12 cellular contexts compared by ENCODE assay signal in genomic region chr19:12833418-12833746, GRCh38. TPM values are rescaled to one million over a fixed set of nuclear protein-coding genes. Genes with fewer than 3 reads are reported as not detected.
DNase-seq lines count a peak whose midpoint lies in the region; ATAC-seq and TF ChIP-seq lines count a peak whose summit lies in the region.
"Had no signal": no experiment of that assay in that cellular context is flagged by ENCODE, and none has a peak within 500 bp of the region (broad histone marks: within the 10 kb centered on the region; RNA-seq: fewer than 3 reads in every experiment).

No MANE protein-coding gene starts in this region.

- H3K9me3 Mint-ChIP-seq in IgD-negative memory B cell (peaks cover 0 to 15% (median 6%) of the 10 kb centered on the region in 3 donors), progenitor cell of endocrine pancreas (ENCODE audit: low read depth) (no peaks in the 10 kb centered on the region)
- H3K9me3 Mint-ChIP-seq: CD4-positive, alpha-beta T cell had no signal

- CTCF ChIA-PET in SK-N-SH (lab: Yijun Ruan, JAX) = interaction anchor here (0.5 to 0.9 kb wide), 2 partner anchors 20 to 104 kb away, joined by 3 read pairs; no protein-coding TSS in a partner anchor
- CTCF ChIA-PET in mammary epithelial cell (lab: Charles Lee; ENCODE audit: low non-redundant PET) = no interaction called here

- H3K36me3 ChIP-seq in SK-N-SH (replicated peaks in 1 of 2; ENCODE audit: control insufficient read depth in 1 of 2, insufficient read depth in 2 of 2, low read length in 1 of 2) (no peaks in the 10 kb centered on the region), mammary epithelial cell (ENCODE audit: insufficient read depth, low read length) (no peaks in the 10 kb centered on the region)

- H2AFZ ChIP-seq in SK-N-SH (ENCODE audit: low read depth) (no peak overlapping the region), mammary epithelial cell (ENCODE audit: low read depth, low read length) (no peak overlapping the region)

- dilution Hi-C loops in mammary epithelial cell (cut with HindIII; ENCODE audit: low sequenced_read_pairs) = no loop called here

- H3F3A ChIP-seq in SK-N-SH (replicated peaks; ENCODE audit: insufficient read depth) = peaks cover 24% of the 10 kb centered on the region

- H3K27me3 Mint-ChIP-seq in IgD-negative memory B cell (peaks cover 80% of the 10 kb centered on the region), progenitor cell of endocrine pancreas (peaks cover 85% of the 10 kb centered on the region)

- POLR2A ChIA-PET in SK-N-SH (lab: Yijun Ruan, JAX) = no interaction called here

- H3K79me2 ChIP-seq in SK-N-SH (ENCODE audit: insufficient read depth) = no peaks in the 10 kb centered on the region
- no peaks in the 10 kb centered on the region for H3K79me2 ChIP-seq in mammary epithelial cell (ENCODE audit: insufficient read depth, low read length)

- no peak for ATAC-seq in SK-N-SH treated with all-trans-retinoic acid at 6 μM for 48 hours

- no peaks in the 10 kb centered on the region for H3K9me2 ChIP-seq in SK-N-SH

- H3K4me2 ChIP-seq in SK-N-SH (peak overlapping the region; percentile 94; the same call in 1 of the 2 replicates), mammary epithelial cell (ENCODE audit: insufficient read depth, low read depth, low read length) (peak overlapping the region; percentile 38)

- peak; percentile 36 for DNase-seq in SK-N-SH
- DNase-seq in mammary epithelial cell = no peak
- DNase-seq in progenitor cell of endocrine pancreas (ENCODE audit: low spot score, unreplicated experiment) = no peak
- no peak for DNase-seq in anterior cingulate cortex (lab: John Stamatoyannopoulos, UW)
- no peak for DNase-seq in SIG-M5 treated with dmso at 0.1 percent for 504 hours (lab: John Stamatoyannopoulos, UW; ENCODE audit: unreplicated experiment)
- no peak for DNase-seq in GM20000 (ENCODE audit: low spot score)
- DNase-seq: hippocampal formation had no signal

- 0% methylated on average over 3 of the region's 6 CpGs for WGBS in SK-N-SH (ENCODE audit: low lambda C conversion rate)
- WGBS in mammary epithelial cell (ENCODE audit: low coverage, missing lambda C conversion rate) = no CpG with 5 or more reads among the region's 6 CpGs

- TF ChIP-seq EP300 in SK-N-SH (IDR thresholded peaks at IDR 0.05; ENCODE audit: borderline replicate concordance in 1 of 2, low read depth in 1 of 2, low read length in 1 of 2) = no peak

- H3K4me3 Mint-ChIP-seq in IgD-negative memory B cell (peak overlapping the region; percentile 9 to 61 (median 54)), progenitor cell of endocrine pancreas (ENCODE audit: low read depth) (peak overlapping the region; percentile 55)
- H3K4me3 Mint-ChIP-seq: CD4-positive, alpha-beta T cell had no signal

- H4K20me1 ChIP-seq in SK-N-SH (ENCODE audit: insufficient read depth) (no peaks in the 10 kb centered on the region), mammary epithelial cell (ENCODE audit: insufficient read depth, low read length) (no peaks in the 10 kb centered on the region)

- H3K4me1 Mint-ChIP-seq in IgD-negative memory B cell (peaks cover 16 to 25% (median 18%) of the 10 kb centered on the region in 3 donors), progenitor cell of endocrine pancreas (ENCODE audit: low read depth) (peaks cover 1% of the 10 kb centered on the region)

- H3K36me3 Mint-ChIP-seq in IgD-negative memory B cell = no peaks in the 10 kb centered on the region
- no peaks in the 10 kb centered on the region for H3K36me3 Mint-ChIP-seq in progenitor cell of endocrine pancreas (ENCODE audit: insufficient read depth)

- BruUV-seq in mammary epithelial cell (replicated peaks; lab: Mats Ljungman, UMichigan) = no TSS peak

- in situ Hi-C loops in mammary epithelial cell (cut with MboI; ENCODE audit: low sequenced_read_pairs in 2 of 2) = no loop called here

- peaks cover 5 to 42% of the 10 kb centered on the region in 2 experiments; a peak in 2 of 4 replicates for H3K4me1 ChIP-seq in SK-N-SH (ENCODE audit: control insufficient read depth in 1 of 2, insufficient read depth in 2 of 2, low read depth in 1 of 2, low read length in 1 of 2)
- H3K4me1 ChIP-seq in mammary epithelial cell (ENCODE audit: insufficient read depth, low read length) = peaks cover 8% of the 10 kb centered on the region

- H3K9me3 ChIP-seq in SK-N-SH = no peaks in the 10 kb centered on the region
- H3K9me3 ChIP-seq in mammary epithelial cell (replicated peaks; ENCODE audit: insufficient read depth, low read length) = no peaks in the 10 kb centered on the region

- TF ChIP-seq RAD21 in SK-N-SH (IDR thresholded peaks at IDR 0.05; ENCODE audit: low read length) = no peak

- H3K4me3 ChIP-seq in SK-N-SH (ENCODE audit: low read depth in 2 of 2, low read length in 1 of 2) (peak overlapping the region; percentile 28 to 42), mammary epithelial cell (replicated peaks in 1 of 3; ENCODE audit: insufficient read depth in 1 of 3, low read depth in 2 of 3, low read length in 3 of 3) (no peak overlapping the region)

- TF ChIP-seq CTCF in SK-N-SH (IDR thresholded peaks at IDR 0.05) (no peak), mammary epithelial cell (conservative IDR thresholded peaks at IDR 0.05 in 1 of 2, IDR thresholded peaks at IDR 0.05 in 1 of 2; ENCODE audit: extremely low read depth in 1 of 2, insufficient read depth in 1 of 2, low read depth in 1 of 2, low read length in 2 of 2) (no peak), progenitor cell of endocrine pancreas (IDR thresholded peaks at IDR 0.05; ENCODE audit: unreplicated experiment) (no peak), GM20000 (IDR thresholded peaks at IDR 0.05; ENCODE audit: extremely low read depth, missing control alignments) (no peak)

- H3K27ac Mint-ChIP-seq in IgD-negative memory B cell = peak overlapping the region in 2 of 3 donors; percentile 51 to 90
- H3K27ac Mint-ChIP-seq in progenitor cell of endocrine pancreas = no peak overlapping the region
- H3K27ac Mint-ChIP-seq: CD4-positive, alpha-beta T cell had no signal

- no peak overlapping the region for H3K9ac ChIP-seq in SK-N-SH
- H3K9ac ChIP-seq in mammary epithelial cell (ENCODE audit: insufficient read depth, low read length) = no peak overlapping the region

- H3K27ac ChIP-seq in SK-N-SH (ENCODE audit: low read depth in 2 of 2, low read length in 1 of 2) (peak overlapping the region in 1 of 2 experiments; percentile 29; a peak in 2 of 4 replicates), mammary epithelial cell (ENCODE audit: insufficient read depth, low read depth, low read length) (no peak overlapping the region)

- H3K27me3 ChIP-seq in SK-N-SH (ENCODE audit: insufficient read depth) (no peaks in the 10 kb centered on the region), mammary epithelial cell (ENCODE audit: insufficient read depth, low read length) (peaks cover 14% of the 10 kb centered on the region)

- intact Hi-C loops in mammary epithelial cell (cut with micrococcal nuclease) = no loop called here

TF ChIP-seq in SK-N-SH, 30 proteins besides CTCF, POLR2A, EP300 and RAD21:
- TF ChIP-seq MEF2A (IDR thresholded peaks at IDR 0.05; ENCODE audit: borderline replicate concordance, low read depth) (no peak), CHD2 (IDR thresholded peaks at IDR 0.05; ENCODE audit: low read length, partially characterized antibody) (no peak)

TF ChIP-seq in SK-N-SH treated with all-trans-retinoic acid at 6 μM for 48 hours, 23 proteins besides CTCF, POLR2A, EP300 and RAD21 (continues in another document):
- no peak for TF ChIP-seq ZC3H10 (CRISPR knock-in tag; IDR thresholded peaks at IDR 0.05)

RNA-seq across cellular contexts. Expression of gene RTBDN, which starts 1.0 kb away (rescaled TPM):
- polyA plus RNA-seq in SK-N-SH (2012; rRNA removed) = 0.47 and 0.72 TPM in 2 replicates
- polyA plus RNA-seq in SK-N-SH (2012; cell fraction: cytosol; rRNA removed) = 0.23 and 0.55 TPM in 2 replicates
- polyA plus RNA-seq in SK-N-SH (2012; cell fraction: nucleus; rRNA removed) = 0.27 and 0.31 TPM in 2 replicates
- not detected for polyA plus RNA-seq in IgD-negative memory B cell
- total RNA-seq in mammary epithelial cell = not detected
- polyA plus RNA-seq in mammary epithelial cell = not detected
- polyA minus RNA-seq in mammary epithelial cell = not detected
- not detected in 2 replicates for total RNA-seq in progenitor cell of endocrine pancreas
- total RNA-seq: CD4-positive, alpha-beta T cell; pulmonary artery endothelial cell had no signal

RNA-seq across cellular contexts. Expression of gene MAST1, which starts 4.9 kb away (rescaled TPM):
- polyA plus RNA-seq in SK-N-SH (2012; rRNA removed) = 4.3 and 9.7 TPM in 2 replicates
- 3.2 and 7.2 TPM in 2 replicates for polyA plus RNA-seq in SK-N-SH (2012; cell fraction: cytosol; rRNA removed)
- polyA plus RNA-seq in SK-N-SH (2012; cell fraction: nucleus; rRNA removed) = 37.5 and 48.1 TPM in 2 replicates
- 1.2 TPM for polyA plus RNA-seq in IgD-negative memory B cell
- total RNA-seq in mammary epithelial cell = 1 to 10 TPM in 1 of 2 donors, under 1 TPM in 1; 0.50 to 2.2 TPM
- 0.42 TPM for polyA plus RNA-seq in mammary epithelial cell
- not detected for polyA minus RNA-seq in mammary epithelial cell
- 5.3 and 5.9 TPM in 2 replicates for total RNA-seq in progenitor cell of endocrine pancreas

RNA-seq across cellular contexts. Expression of gene RNASEH2A, which starts 27.0 kb away (rescaled TPM):
- polyA plus RNA-seq in SK-N-SH (2012; rRNA removed) = 35.2 and 48.1 TPM in 2 replicates
- 29.8 and 35.8 TPM in 2 replicates for polyA plus RNA-seq in SK-N-SH (2012; cell fraction: cytosol; rRNA removed)
- 33.6 and 59.2 TPM in 2 replicates for polyA plus RNA-seq in SK-N-SH (2012; cell fraction: nucleus; rRNA removed)
- 27.4 TPM for polyA plus RNA-seq in IgD-negative memory B cell
- total RNA-seq in mammary epithelial cell = 10 to 100 TPM in 1 of 2 donors, 1 to 10 TPM in 1; 7.0 to 27.8 TPM
- polyA plus RNA-seq in mammary epithelial cell = 71.6 TPM
- 24.4 TPM for polyA minus RNA-seq in mammary epithelial cell
- 32.8 and 37.4 TPM in 2 replicates for total RNA-seq in progenitor cell of endocrine pancreas

RNA-seq across cellular contexts. Expression of gene THSD8, which starts 31.5 kb away (rescaled TPM):
- polyA plus RNA-seq in SK-N-SH (2012; rRNA removed) (not detected in 2 replicates), IgD-negative memory B cell (6.4 TPM), mammary epithelial cell (not detected)
- polyA plus RNA-seq in SK-N-SH (2012; cell fraction: cytosol; rRNA removed) = 0.33 TPM in 1 of 2 replicates, not detected in the other
- polyA plus RNA-seq in SK-N-SH (2012; cell fraction: nucleus; rRNA removed) = 2.9 TPM in 1 of 2 replicates, not detected in the other
- total RNA-seq in mammary epithelial cell (10 to 100 TPM in 1 of 2 donors, not detected in 1; 19.8 TPM), progenitor cell of endocrine pancreas (16.5 and 22.7 TPM in 2 replicates)
- 24.4 TPM for polyA minus RNA-seq in mammary epithelial cell
- total RNA-seq: cerebellum had no signal

RNA-seq across cellular contexts. Expression of gene PRDX2, which starts 31.8 kb away (rescaled TPM):
- polyA plus RNA-seq in SK-N-SH (2012; rRNA removed) (215 and 341 TPM in 2 replicates), IgD-negative memory B cell (195 TPM), mammary epithelial cell (377 TPM)
- 167 and 232 TPM in 2 replicates for polyA plus RNA-seq in SK-N-SH (2012; cell fraction: cytosol; rRNA removed)
- polyA plus RNA-seq in SK-N-SH (2012; cell fraction: nucleus; rRNA removed) = 138 and 161 TPM in 2 replicates
- total RNA-seq in mammary epithelial cell (100 to 1,000 TPM; 169 to 202 TPM), progenitor cell of endocrine pancreas (524 and 554 TPM in 2 replicates)
- 324 TPM for polyA minus RNA-seq in mammary epithelial cell

Comparison
In these comparisons a context has a peak if more than half of its experiments do, and no peak if none do; other contexts are left out.
1. H3K4me3 ChIP-seq: peak in SK-N-SH (2 of 2); none in mammary epithelial cell (0 of 3).